In genomic region chr10:484441-484924, GRCh38 we compare ENCODE assay signal across 8 cellular contexts.
DNase-seq lines count a peak whose midpoint lies in the region; ATAC-seq and TF ChIP-seq lines count a peak whose summit lies in the region.

No MANE protein-coding gene starts in this region.

- TF ChIP-seq POLR2A in Peyer's patch (IDR thresholded peaks at IDR 0.05) = no peak
- TF ChIP-seq POLR2A in upper lobe of left lung (IDR thresholded peaks at IDR 0.05) = no peak

- WGBS in lung, 2 donors = 45 to 53% methylated on average over 24 of the region's 24 CpGs
- WGBS in upper lobe of left lung, 2 donors = 61 to 63% methylated on average over 24 of the region's 24 CpGs

- TF ChIP-seq EP300 in upper lobe of left lung (IDR thresholded peaks at IDR 0.05) = no peak

- H3K4me3 ChIP-seq in Peyer's patch (peak overlapping the region; percentile 19 to 42 (median 39)), lung (no peak overlapping the region), upper lobe of left lung (peak overlapping the region; percentile 24 to 48 (median 40))

- H3K4me1 ChIP-seq in Peyer's patch (no peaks in the 10 kb centered on the region), lung (ENCODE audit: control insufficient read depth in 2 of 2, insufficient read depth in 2 of 2, low read length in 2 of 2) (no peaks in the 10 kb centered on the region), upper lobe of left lung (peaks cover 0 to 10% (median 2%) of the 10 kb centered on the region in 4 donors)

- TF ChIP-seq CTCF in Peyer's patch (IDR thresholded peaks at IDR 0.05) (no peak), lung (IDR thresholded peaks at IDR 0.05; ENCODE audit: control extremely low read depth, extremely low read depth) (no peak), upper lobe of left lung (IDR thresholded peaks at IDR 0.05) (no peak)

- peak; percentile 9 for DNase-seq in AG08395 (ENCODE audit: low spot score)
- peak in 2 of 3 donors; percentile 23 to 51 for DNase-seq in Peyer's patch
- peak; percentile 36 for DNase-seq in central memory CD4-positive, alpha-beta T cell
- DNase-seq in lung (ENCODE audit: low spot score) = peak; percentile 37
- DNase-seq in upper lobe of left lung = no peak
- DNase-seq in NCI-H526 (lab: John Stamatoyannopoulos, UW) = no peak

- no peaks in the 10 kb centered on the region for H3K36me3 ChIP-seq in Peyer's patch
- peaks cover 0 to 9% of the 10 kb centered on the region in 2 donors for H3K36me3 ChIP-seq in lung (ENCODE audit: control insufficient read depth in 2 of 2, insufficient read depth in 2 of 2, low read length in 2 of 2)
- peaks cover 0 to 5% (median 0%) of the 10 kb centered on the region in 4 donors for H3K36me3 ChIP-seq in upper lobe of left lung

- no peaks in the 10 kb centered on the region for H3K9me3 ChIP-seq in Peyer's patch
- no peaks in the 10 kb centered on the region for H3K9me3 ChIP-seq in lung (ENCODE audit: control insufficient read depth in 2 of 2, insufficient read depth in 1 of 2, low read length in 1 of 2)
- H3K9me3 ChIP-seq in upper lobe of left lung = no peaks in the 10 kb centered on the region

- H3K27ac ChIP-seq in Peyer's patch = peak overlapping the region; percentile 20 to 80 (median 64)
- peak overlapping the region in 1 of 2 donors; percentile 82 for H3K27ac ChIP-seq in lung (ENCODE audit: low read depth in 1 of 2, low read length in 1 of 2)
- H3K27ac ChIP-seq in upper lobe of left lung = peak overlapping the region; percentile 62 to 75 (median 68)

- ATAC-seq in GM21619 (IDR thresholded peaks at IDR 0.05; ENCODE audit: unreplicated experiment) (peak; percentile 68), lung (ENCODE audit: insufficient read depth, low FRiP score) (peak; percentile 25), upper lobe of left lung (ENCODE audit: low FRiP score in 2 of 2) (peak; percentile 27 to 80), HG02571 (IDR thresholded peaks at IDR 0.05; ENCODE audit: unreplicated experiment) (no peak)

- H3K27me3 ChIP-seq in Peyer's patch (no peaks in the 10 kb centered on the region), lung (ENCODE audit: control insufficient read depth, insufficient read depth) (no peaks in the 10 kb centered on the region), upper lobe of left lung (no peaks in the 10 kb centered on the region)

Comparison
In these comparisons a context has a peak if more than half of its experiments do, and no peak if none do; other contexts are left out.
1. DNase-seq: peak in AG08395 (single experiment), Peyer's patch (2 of 3), central memory CD4-positive, alpha-beta T cell (single experiment) and lung (single experiment); none in upper lobe of left lung (0 of 2) and NCI-H526 (0 of 2).